In genomic region chr7:158878151-158879079, GRCh38 we compare ENCODE assay signal across 7 cellular contexts. TPM values are rescaled to one million over a fixed set of nuclear protein-coding genes. Genes with fewer than 3 reads are reported as not detected.
DNase-seq lines count a peak whose midpoint lies in the region; TF ChIP-seq lines count a peak whose summit lies in the region.
"Not testable (repeated sequence)": the region's sequence is repeated elsewhere in the genome, so short reads cannot be mapped to it uniquely, and the experiment has no call there.

No MANE protein-coding gene starts in this region.

- H2AK5ac ChIP-seq in neuronal stem cell (ENCODE audit: low read depth, low read length): not testable (repeated sequence)

- peak overlapping the region in 34 of 59 donors; percentile 11 to 57 (median 42) for H3K4me3 ChIP-seq in dorsolateral prefrontal cortex
- H3K4me3 ChIP-seq in neuronal stem cell (ENCODE audit: low read length in 2 of 2): not testable (repeated sequence)

- not testable (repeated sequence) for H3K18ac ChIP-seq in neuronal stem cell (ENCODE audit: low read length)

- H3K4me2 ChIP-seq in neuronal stem cell (ENCODE audit: insufficient read depth, low read length, poor library complexity, severe bottlenecking): not testable (repeated sequence)

- H2BK5ac ChIP-seq in neuronal stem cell (ENCODE audit: low read length): not testable (repeated sequence)

- not testable (repeated sequence) for H2AFZ ChIP-seq in neuronal stem cell (ENCODE audit: low read length)

- not testable (repeated sequence) for H2BK120ac ChIP-seq in neuronal stem cell (ENCODE audit: low read depth, low read length)

- peaks cover 20 to 81% of the 10 kb centered on the region in 2 donors for H3K36me3 ChIP-seq in neuronal stem cell (replicated peaks in 1 of 2; ENCODE audit: control insufficient read depth in 2 of 2, insufficient read depth in 2 of 2, low read length in 2 of 2)

- not testable (repeated sequence) for H2BK15ac ChIP-seq in neuronal stem cell (ENCODE audit: low read length)

- not testable (repeated sequence) for H4K8ac ChIP-seq in neuronal stem cell (ENCODE audit: low read depth, low read length)

- intact Hi-C loops in dorsolateral prefrontal cortex (cut with DNase I): not testable (repeated sequence)

- H3K14ac ChIP-seq in neuronal stem cell (ENCODE audit: low read length): peak overlapping the region; percentile 98

- no CpG with 5 or more reads among the region's 41 CpGs for WGBS in neuronal stem cell (ENCODE audit: extremely low coverage in 2 of 2, insufficient read length in 2 of 2, insufficient replicate concordance in 1 of 2), 2 donors

- H3K4me1 ChIP-seq in neuronal stem cell (ENCODE audit: control insufficient read depth in 2 of 2, insufficient read depth in 1 of 2, low read depth in 1 of 2, low read length in 2 of 2): not testable (repeated sequence)

- H3K27ac ChIP-seq in dorsolateral prefrontal cortex (peak overlapping the region in 26 of 59 donors; percentile 9 to 76 (median 39)), layer of hippocampus (ENCODE audit: low read depth, low read length) (peak overlapping the region; percentile 39)
- H3K27ac ChIP-seq in neuronal stem cell (replicated peaks; ENCODE audit: low read length): not testable (repeated sequence)

- DNase-seq in C1 segment of cervical spinal cord (lab: John Stamatoyannopoulos, UW): peak in 11 of 14 donors; percentile 28 to 95 (median 71)
- peak; percentile 34 for DNase-seq in NCI-H345 (lab: John Stamatoyannopoulos, UW)
- peak in 53 of 58 donors; percentile 37 to 97 (median 84) for DNase-seq in anterior cingulate cortex (lab: John Stamatoyannopoulos, UW)
- DNase-seq in dorsolateral prefrontal cortex: peak in 7 of 10 donors; percentile 36 to 80 (median 61)
- DNase-seq in neuronal stem cell (ENCODE audit: low spot score): not testable (repeated sequence)
- peak; percentile 80 for DNase-seq in putamen (ENCODE audit: low spot score)

- not testable (repeated sequence) for H3K79me1 ChIP-seq in neuronal stem cell (ENCODE audit: low read depth, low read length)

- not testable (repeated sequence) for H3K27me3 ChIP-seq in dorsolateral prefrontal cortex; layer of hippocampus (ENCODE audit: control insufficient read depth, insufficient read depth, low read length); neuronal stem cell (ENCODE audit: control insufficient read depth in 3 of 3, insufficient read depth in 3 of 3, low read depth in 1 of 3, low read length in 3 of 3)

- H3K9me3 ChIP-seq in neuronal stem cell (replicated peaks in 1 of 2; ENCODE audit: control insufficient read depth in 2 of 2, insufficient read depth in 1 of 2, low read depth in 1 of 2, low read length in 2 of 2): not testable (repeated sequence)

- not testable (repeated sequence) for H3K4ac ChIP-seq in neuronal stem cell (ENCODE audit: low read length)

- H4K91ac ChIP-seq in neuronal stem cell (ENCODE audit: low read depth, low read length, poor library complexity): not testable (repeated sequence)

- TF ChIP-seq CTCF in dorsolateral prefrontal cortex (IDR thresholded peaks at IDR 0.05 in 54 of 56, conservative IDR thresholded peaks at IDR 0.05 in 2 of 56; ENCODE audit: low read depth in 1 of 56, partially characterized antibody in 56 of 56): not testable (repeated sequence)

- H3K9ac ChIP-seq in neuronal stem cell (ENCODE audit: low read depth, low read length, poor library complexity): peak overlapping the region; percentile 12

- H3K23ac ChIP-seq in neuronal stem cell (ENCODE audit: low read depth, low read length, poor library complexity): peak overlapping the region; percentile 89

- H2BK12ac ChIP-seq in neuronal stem cell (ENCODE audit: low read length): not testable (repeated sequence)

RNA-seq across cellular contexts. Expression of gene DYNC2I1, which starts 22.1 kb away (rescaled TPM):
- 10 to 100 TPM; 28.1 to 78.3 (median 47.5) TPM for total RNA-seq in dorsolateral prefrontal cortex
- polyA plus RNA-seq in neuronal stem cell (2013, experiment 1 of 2): 14.3 TPM
- 17.2 TPM for polyA plus RNA-seq in neuronal stem cell (2013, experiment 2 of 2)

RNA-seq across cellular contexts. Expression of gene ESYT2, which starts 49.1 kb away (rescaled TPM):
- total RNA-seq in dorsolateral prefrontal cortex: 10 to 100 TPM; 40.3 to 83.9 (median 56.3) TPM
- 11.4 TPM for polyA plus RNA-seq in neuronal stem cell (2013, experiment 1 of 2)
- polyA plus RNA-seq in neuronal stem cell (2013, experiment 2 of 2): 11.9 TPM
